13 cellular contexts compared by ENCODE assay signal in genomic region chr12:14849664-14850063, GRCh38. TPM values are rescaled to one million over a fixed set of nuclear protein-coding genes. Genes with fewer than 3 reads are reported as not detected.
DNase-seq lines count a peak whose midpoint lies in the region; ATAC-seq and TF ChIP-seq lines count a peak whose summit lies in the region.
"Had no signal": no experiment of that assay in that cellular context is flagged by ENCODE, and none has a peak within 500 bp of the region (broad histone marks: within the 10 kb centered on the region; RNA-seq: fewer than 3 reads in every experiment).

No MANE protein-coding gene starts in this region.

- no peak for TF ChIP-seq EP300 in esophagus muscularis mucosa (IDR thresholded peaks at IDR 0.05)

- ATAC-seq in gastrocnemius medialis (peak in 1 of 2 donors; percentile 33), HG03280 (IDR thresholded peaks at IDR 0.05; ENCODE audit: unreplicated experiment) (no peak)
- ATAC-seq: natural killer cell had no signal

- in situ Hi-C loops in SK-MEL-5 (cut with HindIII; ENCODE audit: low pct_unique_long_range_greater_than_20kb, low sequenced_read_pairs) (no loop called here), gastrocnemius medialis (cut with MboI; ENCODE audit: low sequenced_read_pairs in 4 of 4) (loop anchor here (5.0 to 25.0 kb wide), 6 partner anchors 145 to 415 kb away; partner anchors contain the start of gene RERG (in 1 of the 4))

- H3K36me3 ChIP-seq in gastrocnemius medialis: no peaks in the 10 kb centered on the region
- no peaks in the 10 kb centered on the region for H3K36me3 ChIP-seq in esophagus muscularis mucosa

- peaks cover 14 to 18% of the 10 kb centered on the region in 2 donors for H3K4me1 ChIP-seq in gastrocnemius medialis
- peaks cover 23 to 49% (median 34%) of the 10 kb centered on the region in 4 donors for H3K4me1 ChIP-seq in esophagus muscularis mucosa

- no peak for TF ChIP-seq POLR2A in gastrocnemius medialis (IDR thresholded peaks at IDR 0.05)
- no peak for TF ChIP-seq POLR2A in esophagus muscularis mucosa (IDR thresholded peaks at IDR 0.05; ENCODE audit: low read depth)

- 44% methylated on average over 2 of the region's 2 CpGs for WGBS in esophagus muscularis mucosa

- H3K27me3 ChIP-seq in gastrocnemius medialis: no peaks in the 10 kb centered on the region
- H3K27me3 ChIP-seq in esophagus muscularis mucosa: no peaks in the 10 kb centered on the region

- DNase-seq in SK-MEL-5 (ENCODE audit: low read depth, low spot score) (peak; percentile 97), foreskin fibroblast (peak; percentile 62 to 85), gastrocnemius medialis (no peak), esophagus muscularis mucosa (ENCODE audit: extremely low spot score) (no peak), HuH-7.5 (ENCODE audit: low spot score) (no peak)
- DNase-seq: activated CD4-positive, alpha-beta T cell treated with anti-CD3 and anti-CD28 coated beads, Interleukin-2, amount 50 U/mL, for 1 hour; activated gamma-delta T cell treated with Interleukin-2 at 50 U/mL for 16 hours; C1 segment of cervical spinal cord; effector CD4-positive, alpha-beta T cell; natural killer cell; NCI-H146; stimulated activated naive CD4-positive, alpha-beta T cell treated with Interleukin-2 at 50 U/mL for 16 hours had no signal

- no peaks in the 10 kb centered on the region for H3K9me3 ChIP-seq in gastrocnemius medialis
- H3K9me3 ChIP-seq in esophagus muscularis mucosa: no peaks in the 10 kb centered on the region

- H3K4me3 ChIP-seq in foreskin fibroblast (ENCODE audit: low read depth in 1 of 2, low read length in 2 of 2) (no peak overlapping the region), gastrocnemius medialis (no peak overlapping the region), esophagus muscularis mucosa (no peak overlapping the region)

- no peak for TF ChIP-seq CTCF in foreskin fibroblast (IDR thresholded peaks at IDR 0.05; ENCODE audit: low read depth, low read length)
- TF ChIP-seq CTCF in gastrocnemius medialis (IDR thresholded peaks at IDR 0.05 in 4 of 5, conservative IDR thresholded peaks at IDR 0.05 in 1 of 5): no peak
- TF ChIP-seq CTCF in esophagus muscularis mucosa (IDR thresholded peaks at IDR 0.05): no peak

- intact Hi-C loops in gastrocnemius medialis (cut with DNase I; ENCODE audit: low total_unique reads) (loop anchor here (5.0 kb wide), 2 partner anchors 298 to 418 kb away; no protein-coding TSS in a partner anchor), esophagus muscularis mucosa (cut with DNase I) (loop anchor here (5.0 to 10.0 kb wide), 3 partner anchors 38 to 373 kb away; partner anchors contain the start of genes MGP and RERG)

- H3K27ac ChIP-seq in gastrocnemius medialis (peak overlapping the region in 3 of 4 donors; percentile 15 to 23 (median 21)), esophagus muscularis mucosa (replicated peaks in 1 of 4) (peak overlapping the region in 1 of 4 donors; percentile 52)

RNA-seq across cellular contexts. Expression of gene ART4, which starts 6.3 kb away (rescaled TPM):
- not detected in 2 replicates for total RNA-seq in SK-MEL-5 (2014; rRNA removed; shearing (Covaris generic))
- polyA plus RNA-seq in SK-MEL-5 (2015; cell fraction: cytosol; rRNA removed): not detected in 2 replicates
- not detected in 2 replicates for polyA plus RNA-seq in SK-MEL-5 (2015; cell fraction: nucleus; rRNA removed)
- total RNA-seq in gastrocnemius medialis (1 to 10 TPM in 2 of 4 donors, under 1 TPM in 2; 0.44 to 1.6 (median 1.3) TPM), esophagus muscularis mucosa (1 to 10 TPM in 3 of 4 donors, under 1 TPM in 1; 0.83 to 2.7 (median 1.9) TPM)
- total RNA-seq: natural killer cell had no signal

RNA-seq across cellular contexts. Expression of gene SMCO3, which starts 35.7 kb away (rescaled TPM):
- 0.24 TPM in 1 of 2 replicates, not detected in the other for total RNA-seq in SK-MEL-5 (2014; rRNA removed; shearing (Covaris generic))
- polyA plus RNA-seq in SK-MEL-5 (2015; cell fraction: cytosol; rRNA removed): 0.05 and 0.09 TPM in 2 replicates
- not detected in 2 replicates for polyA plus RNA-seq in SK-MEL-5 (2015; cell fraction: nucleus; rRNA removed)
- total RNA-seq in gastrocnemius medialis (under 1 TPM in 1 of 4 donors, not detected in 3; 0.12 TPM), esophagus muscularis mucosa (under 1 TPM in 1 of 4 donors, not detected in 3; 0.23 TPM)
- total RNA-seq: natural killer cell had no signal

RNA-seq across cellular contexts. Expression of gene MGP, which starts 36.0 kb away (rescaled TPM):
- 402 and 415 TPM in 2 replicates for total RNA-seq in SK-MEL-5 (2014; rRNA removed; shearing (Covaris generic))
- 169 and 276 TPM in 2 replicates for polyA plus RNA-seq in SK-MEL-5 (2015; cell fraction: cytosol; rRNA removed)
- 34.3 and 59.2 TPM in 2 replicates for polyA plus RNA-seq in SK-MEL-5 (2015; cell fraction: nucleus; rRNA removed)
- 10 to 100 TPM; 32.4 to 67.3 (median 47.1) TPM for total RNA-seq in gastrocnemius medialis
- 100 to 1,000 TPM; 604 to 929 (median 711) TPM for total RNA-seq in esophagus muscularis mucosa

RNA-seq across cellular contexts. Expression of gene C12orf60, which starts 46.2 kb away (rescaled TPM):
- total RNA-seq in SK-MEL-5 (2014; rRNA removed; shearing (Covaris generic)): 14.1 and 15.9 TPM in 2 replicates
- polyA plus RNA-seq in SK-MEL-5 (2015; cell fraction: cytosol; rRNA removed): 4.2 and 4.3 TPM in 2 replicates
- polyA plus RNA-seq in SK-MEL-5 (2015; cell fraction: nucleus; rRNA removed): 2.0 and 5.4 TPM in 2 replicates
- total RNA-seq in gastrocnemius medialis (1 to 10 TPM in 1 of 4 donors, under 1 TPM in 1, not detected in 2; 0.33 to 3.8 TPM), esophagus muscularis mucosa (1 to 10 TPM in 2 of 4 donors, under 1 TPM in 2; 0.66 to 2.1 (median 1.1) TPM)

RNA-seq across cellular contexts. Expression of gene WBP11, which starts 46.4 kb away (rescaled TPM):
- 33.2 and 33.7 TPM in 2 replicates for total RNA-seq in SK-MEL-5 (2014; rRNA removed; shearing (Covaris generic))
- 62.4 and 70.6 TPM in 2 replicates for polyA plus RNA-seq in SK-MEL-5 (2015; cell fraction: cytosol; rRNA removed)
- polyA plus RNA-seq in SK-MEL-5 (2015; cell fraction: nucleus; rRNA removed): 28.4 and 34.5 TPM in 2 replicates
- total RNA-seq in gastrocnemius medialis (10 to 100 TPM; 20.2 to 39.5 (median 28.4) TPM), esophagus muscularis mucosa (10 to 100 TPM; 18.2 to 25.7 (median 19.1) TPM)

Comparison
In these comparisons a context has a peak if more than half of its experiments do, and no peak if none do; other contexts are left out.
1. DNase-seq: peak in SK-MEL-5 (single experiment) and foreskin fibroblast (2 of 2); none in gastrocnemius medialis (0 of 2), esophagus muscularis mucosa (single experiment) and HuH-7.5 (single experiment).